13 cellular contexts compared by ENCODE assay signal in genomic region chr14:91375748-91376452, GRCh38. TPM values are rescaled to one million over a fixed set of nuclear protein-coding genes. Genes with fewer than 3 reads are reported as not detected.
DNase-seq lines count a peak whose midpoint lies in the region; ATAC-seq and TF ChIP-seq lines count a peak whose summit lies in the region.
"Had no signal": no experiment of that assay in that cellular context is flagged by ENCODE, and none has a peak within 500 bp of the region (broad histone marks: within the 10 kb centered on the region; RNA-seq: fewer than 3 reads in every experiment).

No MANE protein-coding gene starts in this region.

- ATAC-seq in naive thymus-derived CD8-positive, alpha-beta T cell = no peak
- ATAC-seq in HG03159 (IDR thresholded peaks at IDR 0.05; ENCODE audit: unreplicated experiment) (no peak), HG02973 (IDR thresholded peaks at IDR 0.05; ENCODE audit: unreplicated experiment) (no peak)

- H4K8ac ChIP-seq in H9 (replicated peaks; ENCODE audit: insufficient read length, low read depth, low read length) = no peak overlapping the region

- WGBS in H9 (ENCODE audit: extremely low coverage, insufficient read length, low lambda C conversion rate) = no CpG with 5 or more reads among the region's 24 CpGs

- H2BK12ac ChIP-seq in H9 (ENCODE audit: insufficient read length, low read depth, low read length) = no peak overlapping the region

- H2BK120ac ChIP-seq in H9 (ENCODE audit: low read depth, low read length, poor library complexity, severe bottlenecking) = no peak overlapping the region

- no peaks in the 10 kb centered on the region for H3K27me3 ChIP-seq in H9 (ENCODE audit: insufficient read depth, low read length)
- H3K27me3 ChIP-seq: MG63, pancreas had no signal

- no peak overlapping the region for H4K91ac ChIP-seq in H9 (ENCODE audit: insufficient read length, low read depth, low read length)

- H4K5ac ChIP-seq in H9 (ENCODE audit: insufficient read length, low read depth, low read length) = no peak overlapping the region

- peaks cover 0 to 8% (median 0%) of the 10 kb centered on the region in 3 experiments; a peak in 3 of 7 replicates for H3K36me3 Mint-ChIP-seq in H9 (ENCODE audit: insufficient read depth in 1 of 3, low read depth in 3 of 3)
- H3K36me3 Mint-ChIP-seq in activated T-helper 1 cell treated with anti-CD3 and anti-CD28 coated beads, Interleukin-12 subunit alpha, Interleukin-12 subunit beta, Interleukin-2, Interleukin-4 antibody, amounts not matched to agents 30 ng/mL and 10 ng/mL and 1 ng/mL, durations not matched to agents 14 hours and 24 hours and 36 hours (ENCODE audit: low read depth) = peaks cover 14% of the 10 kb centered on the region
- peaks cover 0 to 39% (median 0%) of the 10 kb centered on the region in 3 donors for H3K36me3 Mint-ChIP-seq in naive thymus-derived CD8-positive, alpha-beta T cell

- H3K23ac ChIP-seq in H9 (ENCODE audit: insufficient read length, low read depth, low read length) = no peak overlapping the region

- no peaks in the 10 kb centered on the region for H3K9me3 ChIP-seq in H9 (ENCODE audit: control insufficient read depth, low read depth, low read length)
- H3K9me3 ChIP-seq: esophagus muscularis mucosa, MG63, pancreas had no signal

- H2BK5ac ChIP-seq in H9 (ENCODE audit: insufficient read length, low read length) = no peak overlapping the region

- H3K56ac ChIP-seq in H9 (ENCODE audit: insufficient read length, low read depth, low read length) = no peak overlapping the region

- H2AFZ ChIP-seq in H9 (ENCODE audit: low read length) = no peak overlapping the region

- H3K27me3 Mint-ChIP-seq in H9 (ENCODE audit: low read depth) = no peaks in the 10 kb centered on the region
- H3K27me3 Mint-ChIP-seq in activated T-helper 1 cell treated with anti-CD3 and anti-CD28 coated beads, Interleukin-12 subunit alpha, Interleukin-12 subunit beta, Interleukin-2, Interleukin-4 antibody, amounts not matched to agents 30 ng/mL and 10 ng/mL and 1 ng/mL, durations not matched to agents 14 hours and 24 hours and 36 hours (ENCODE audit: insufficient read depth) = no peaks in the 10 kb centered on the region
- no peaks in the 10 kb centered on the region for H3K27me3 Mint-ChIP-seq in naive thymus-derived CD8-positive, alpha-beta T cell

- DNase-seq in NCI-H2171 treated with DMSO at 0.1 percent for 48 hours (lab: John Stamatoyannopoulos, UW) (peak; percentile 59), NCI-H2171 (lab: John Stamatoyannopoulos, UW) (no peak), H9 (no peak), middle frontal gyrus (ENCODE audit: extremely low spot score, low spot score) (no peak)
- no peak for DNase-seq in activated T-helper 1 cell treated with anti-CD3 and anti-CD28 coated beads, Interleukin-12 subunit alpha, Interleukin-12 subunit beta, Interleukin-2, Interleukin-4 antibody, amounts not matched to agents 30 ng/mL and 10 ng/mL and 1 ng/mL, durations not matched to agents 14 hours and 24 hours and 36 hours (ENCODE audit: low spot score)
- no peak for DNase-seq in naive thymus-derived CD8-positive, alpha-beta T cell
- DNase-seq: hippocampal formation; MG63; stimulated activated CD4-positive, alpha-beta T cell treated with anti-CD3 and anti-CD28 coated beads, Interleukin-15, amount 100 ng/mL, for 24 hours had no signal

- H3K27ac Mint-ChIP-seq in H9 = peak overlapping the region; percentile 48 to 92 (median 89); a peak in 6 of 7 replicates
- H3K27ac Mint-ChIP-seq in activated T-helper 1 cell treated with anti-CD3 and anti-CD28 coated beads, Interleukin-12 subunit alpha, Interleukin-12 subunit beta, Interleukin-2, Interleukin-4 antibody, amounts not matched to agents 30 ng/mL and 10 ng/mL and 1 ng/mL, durations not matched to agents 14 hours and 24 hours and 36 hours = peak overlapping the region; percentile 94
- H3K27ac Mint-ChIP-seq in naive thymus-derived CD8-positive, alpha-beta T cell = peak overlapping the region; percentile 85 to 98 (median 94)

- TF ChIP-seq CTCF in H9 (conservative IDR thresholded peaks at IDR 0.05) = no peak

- peak overlapping the region; percentile 36; the same call in 1 of the 2 replicates for H3K14ac ChIP-seq in H9 (ENCODE audit: insufficient read depth, low read length)

- peaks cover 2% of the 10 kb centered on the region for H4K20me1 ChIP-seq in H9 (ENCODE audit: control insufficient read depth, insufficient read depth, insufficient read length)

- no peak overlapping the region for H3K4me2 ChIP-seq in H9 (ENCODE audit: insufficient read depth, insufficient read length, low read length)

- no peak overlapping the region for H2BK20ac ChIP-seq in H9 (ENCODE audit: low read depth, low read length, poor library complexity, severe bottlenecking)

- no peaks in the 10 kb centered on the region for H3K9me3 Mint-ChIP-seq in H9
- H3K9me3 Mint-ChIP-seq in activated T-helper 1 cell treated with anti-CD3 and anti-CD28 coated beads, Interleukin-12 subunit alpha, Interleukin-12 subunit beta, Interleukin-2, Interleukin-4 antibody, amounts not matched to agents 30 ng/mL and 10 ng/mL and 1 ng/mL, durations not matched to agents 14 hours and 24 hours and 36 hours = no peaks in the 10 kb centered on the region
- H3K9me3 Mint-ChIP-seq in naive thymus-derived CD8-positive, alpha-beta T cell = no peaks in the 10 kb centered on the region

- H2BK15ac ChIP-seq in H9 (ENCODE audit: low read depth, low read length) = no peak overlapping the region

- H3K4me1 Mint-ChIP-seq in H9 = peaks cover 71 to 77% of the 10 kb centered on the region in 2 experiments
- peaks cover 91% of the 10 kb centered on the region for H3K4me1 Mint-ChIP-seq in activated T-helper 1 cell treated with anti-CD3 and anti-CD28 coated beads, Interleukin-12 subunit alpha, Interleukin-12 subunit beta, Interleukin-2, Interleukin-4 antibody, amounts not matched to agents 30 ng/mL and 10 ng/mL and 1 ng/mL, durations not matched to agents 14 hours and 24 hours and 36 hours (ENCODE audit: low read depth)
- peaks cover 67 to 100% (median 99%) of the 10 kb centered on the region in 4 donors for H3K4me1 Mint-ChIP-seq in naive thymus-derived CD8-positive, alpha-beta T cell

- H3K79me2 ChIP-seq in H9 (ENCODE audit: insufficient read depth, low read length) = peaks cover 5% of the 10 kb centered on the region; the same call in 1 of the 2 replicates

- H3K18ac ChIP-seq in H9 (ENCODE audit: insufficient read length, low read depth, low read length) = no peak overlapping the region

- POLR2A ChIA-PET in naive thymus-derived CD8-positive, alpha-beta T cell (lab: Charles Lee) = interaction anchor here (1.4 to 13.3 kb wide), 6 partner anchors 10 to 50 kb away, joined by 4 to 200 read pairs (median 124); partner anchors contain the start of gene CCDC88C

- H3K9ac ChIP-seq in H9 (ENCODE audit: extremely low read depth, insufficient read length, low read length) = no peak overlapping the region

- H3K4me3 Mint-ChIP-seq in H9 = no peak overlapping the region
- peak overlapping the region; percentile 31 for H3K4me3 Mint-ChIP-seq in activated T-helper 1 cell treated with anti-CD3 and anti-CD28 coated beads, Interleukin-12 subunit alpha, Interleukin-12 subunit beta, Interleukin-2, Interleukin-4 antibody, amounts not matched to agents 30 ng/mL and 10 ng/mL and 1 ng/mL, durations not matched to agents 14 hours and 24 hours and 36 hours
- H3K4me3 Mint-ChIP-seq in naive thymus-derived CD8-positive, alpha-beta T cell = peak overlapping the region; percentile 67 to 96 (median 84)

- H3K27ac ChIP-seq in H9 (ENCODE audit: insufficient read length, low read depth, low read length) = no peak overlapping the region
- H3K27ac ChIP-seq: esophagus muscularis mucosa, pancreas had no signal

- intact Hi-C loops in activated T-helper 1 cell treated with anti-CD3 and anti-CD28 coated beads, Interleukin-12 subunit alpha, Interleukin-12 subunit beta, Interleukin-2, Interleukin-4 antibody, amounts not matched to agents 30 ng/mL and 10 ng/mL and 1 ng/mL, durations not matched to agents 14 hours and 24 hours and 36 hours (cut with micrococcal nuclease) = loop anchor here (10.0 kb wide), 1 partner anchor 489 kb away; the partner anchor contains the start of gene TC2N

- H3T11ph ChIP-seq in H9 (ENCODE audit: low read length) = no peak overlapping the region

- no peak overlapping the region for H2AK5ac ChIP-seq in H9 (ENCODE audit: insufficient read length, low read length)

- H3K23me2 ChIP-seq in H9 (ENCODE audit: insufficient read length, low read depth, low read length, poor library complexity, severe bottlenecking) = no peaks in the 10 kb centered on the region

- peaks cover 4% of the 10 kb centered on the region; the same call in 1 of the 2 replicates for H3K4me1 ChIP-seq in H9 (ENCODE audit: insufficient read depth, low read length)

- H3K79me1 ChIP-seq in H9 (ENCODE audit: insufficient read depth, low read depth, low read length, poor library complexity, severe bottlenecking) = peaks cover 3% of the 10 kb centered on the region

- H3K4ac ChIP-seq in H9 (ENCODE audit: low read depth, low read length) = no peak overlapping the region

RNA-seq across cellular contexts. Expression of gene CCDC88C, which starts 41.7 kb away (rescaled TPM):
- total RNA-seq in H9 (2021) = 46.6 and 52.4 TPM in 2 replicates
- total RNA-seq in activated T-helper 1 cell treated with anti-CD3 and anti-CD28 coated beads, Interleukin-12 subunit alpha, Interleukin-12 subunit beta, Interleukin-2, Interleukin-4 antibody, amounts not matched to agents 30 ng/mL and 10 ng/mL and 1 ng/mL, durations not matched to agents 14 hours and 24 hours and 36 hours = 85.9 and 91.7 TPM in 2 replicates
- total RNA-seq in naive thymus-derived CD8-positive, alpha-beta T cell = 100 to 1,000 TPM; 300 to 322 TPM
- 10 to 100 TPM; 23.4 to 41.9 (median 24.0) TPM for polyA plus RNA-seq in naive thymus-derived CD8-positive, alpha-beta T cell

Comparison
In these comparisons a context has a peak if more than half of its experiments do, and no peak if none do; other contexts are left out.
1. H3K4me3 Mint-ChIP-seq: peak in activated T-helper 1 cell treated with anti-CD3 and anti-CD28 coated beads, Interleukin-12 subunit alpha, Interleukin-12 subunit beta, Interleukin-2, Interleukin-4 antibody, amounts not matched to agents 30 ng/mL and 10 ng/mL and 1 ng/mL, durations not matched to agents 14 hours and 24 hours and 36 hours (single experiment) and naive thymus-derived CD8-positive, alpha-beta T cell (10 of 10); none in H9 (0 of 2).
2. Peak in every context shown above with its lines, with median percentiles within 50 percentile points of each other: H3K27ac Mint-ChIP-seq.